Comparison of ENCODE assay signal across 1 cellular context in the genomic region with DNA sequence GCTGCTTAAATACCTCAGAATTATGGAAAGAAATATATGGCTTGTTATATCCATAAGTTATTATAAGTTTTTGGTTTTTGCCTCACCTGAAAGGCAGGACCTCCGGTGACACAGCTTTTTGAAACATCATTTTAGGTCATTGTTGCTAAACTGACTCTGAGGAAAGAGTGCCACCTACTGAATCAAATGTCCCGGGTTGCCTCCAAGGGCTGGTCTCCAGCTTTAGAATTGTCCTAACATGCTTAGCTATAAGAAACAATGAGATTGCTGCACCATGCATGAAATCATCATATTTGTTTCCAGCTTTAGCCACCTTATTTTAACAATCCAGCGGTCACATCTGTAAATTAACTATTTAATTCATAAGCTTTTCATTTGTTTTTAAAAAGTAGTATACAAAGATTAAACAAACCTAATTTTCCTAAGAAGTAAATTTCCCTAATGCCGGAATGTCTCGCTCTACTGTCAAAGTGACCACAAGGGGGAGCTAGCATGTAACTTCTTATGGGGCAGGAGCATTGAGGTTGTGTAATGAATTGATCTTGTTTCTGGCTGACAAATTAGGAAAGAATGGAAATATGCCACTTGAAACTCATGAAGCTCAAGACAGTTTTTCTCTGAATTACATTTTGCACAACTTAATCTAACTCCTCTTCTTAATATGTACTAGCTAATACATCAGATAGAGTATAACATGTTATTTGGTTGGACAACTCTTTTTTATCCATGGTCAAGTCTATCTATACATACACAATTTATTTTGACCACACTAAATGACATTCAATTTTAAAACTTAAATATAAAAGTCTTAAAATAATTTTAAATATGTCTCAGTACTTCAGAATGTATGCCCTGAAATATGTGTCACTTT.
TF ChIP-seq lines count a peak whose summit lies in the region.

No MANE protein-coding gene starts in this region.

TF ChIP-seq in HepG2, 621 proteins besides CTCF, POLR2A, EP300 and RAD21 (continued from another document):
- TF ChIP-seq, protein P1, sequence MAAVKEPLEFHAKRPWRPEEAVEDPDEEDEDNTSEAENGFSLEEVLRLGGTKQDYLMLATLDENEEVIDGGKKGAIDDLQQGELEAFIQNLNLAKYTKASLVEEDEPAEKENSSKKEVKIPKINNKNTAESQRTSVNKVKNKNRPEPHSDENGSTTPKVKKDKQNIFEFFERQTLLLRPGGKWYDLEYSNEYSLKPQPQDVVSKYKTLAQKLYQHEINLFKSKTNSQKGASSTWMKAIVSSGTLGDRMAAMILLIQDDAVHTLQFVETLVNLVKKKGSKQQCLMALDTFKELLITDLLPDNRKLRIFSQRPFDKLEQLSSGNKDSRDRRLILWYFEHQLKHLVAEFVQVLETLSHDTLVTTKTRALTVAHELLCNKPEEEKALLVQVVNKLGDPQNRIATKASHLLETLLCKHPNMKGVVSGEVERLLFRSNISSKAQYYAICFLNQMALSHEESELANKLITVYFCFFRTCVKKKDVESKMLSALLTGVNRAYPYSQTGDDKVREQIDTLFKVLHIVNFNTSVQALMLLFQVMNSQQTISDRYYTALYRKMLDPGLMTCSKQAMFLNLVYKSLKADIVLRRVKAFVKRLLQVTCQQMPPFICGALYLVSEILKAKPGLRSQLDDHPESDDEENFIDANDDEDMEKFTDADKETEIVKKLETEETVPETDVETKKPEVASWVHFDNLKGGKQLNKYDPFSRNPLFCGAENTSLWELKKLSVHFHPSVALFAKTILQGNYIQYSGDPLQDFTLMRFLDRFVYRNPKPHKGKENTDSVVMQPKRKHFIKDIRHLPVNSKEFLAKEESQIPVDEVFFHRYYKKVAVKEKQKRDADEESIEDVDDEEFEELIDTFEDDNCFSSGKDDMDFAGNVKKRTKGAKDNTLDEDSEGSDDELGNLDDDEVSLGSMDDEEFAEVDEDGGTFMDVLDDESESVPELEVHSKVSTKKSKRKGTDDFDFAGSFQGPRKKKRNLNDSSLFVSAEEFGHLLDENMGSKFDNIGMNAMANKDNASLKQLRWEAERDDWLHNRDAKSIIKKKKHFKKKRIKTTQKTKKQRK (IDR thresholded peaks at IDR 0.05; ENCODE audit: low read length): no peak
- no peak for TF ChIP-seq ZBTB20 (CRISPR knock-in tag; IDR thresholded peaks at IDR 0.05; ENCODE audit: borderline replicate concordance, low read depth)
- no peak for TF ChIP-seq ELF4 (CRISPR knock-in tag; IDR thresholded peaks at IDR 0.05; ENCODE audit: borderline replicate concordance)
- TF ChIP-seq GABPB1 (CRISPR knock-in tag; IDR thresholded peaks at IDR 0.05): no peak
- TF ChIP-seq CENPX (CRISPR knock-in tag; IDR thresholded peaks at IDR 0.05): no peak
- no peak for TF ChIP-seq MYC (CRISPR knock-in tag; IDR thresholded peaks at IDR 0.05; ENCODE audit: borderline replicate concordance)
- TF ChIP-seq HES4 (CRISPR knock-in tag; IDR thresholded peaks at IDR 0.05; ENCODE audit: borderline replicate concordance): no peak
- TF ChIP-seq ZBTB46 (CRISPR knock-in tag; IDR thresholded peaks at IDR 0.05; ENCODE audit: borderline replicate concordance): no peak
- no peak for TF ChIP-seq CBX5 (CRISPR knock-in tag; IDR thresholded peaks at IDR 0.05; ENCODE audit: borderline replicate concordance)
- no peak for TF ChIP-seq FIP1L1 (IDR thresholded peaks at IDR 0.05; ENCODE audit: borderline replicate concordance, insufficient read depth, low read depth, low read length)
- TF ChIP-seq, protein P2, sequence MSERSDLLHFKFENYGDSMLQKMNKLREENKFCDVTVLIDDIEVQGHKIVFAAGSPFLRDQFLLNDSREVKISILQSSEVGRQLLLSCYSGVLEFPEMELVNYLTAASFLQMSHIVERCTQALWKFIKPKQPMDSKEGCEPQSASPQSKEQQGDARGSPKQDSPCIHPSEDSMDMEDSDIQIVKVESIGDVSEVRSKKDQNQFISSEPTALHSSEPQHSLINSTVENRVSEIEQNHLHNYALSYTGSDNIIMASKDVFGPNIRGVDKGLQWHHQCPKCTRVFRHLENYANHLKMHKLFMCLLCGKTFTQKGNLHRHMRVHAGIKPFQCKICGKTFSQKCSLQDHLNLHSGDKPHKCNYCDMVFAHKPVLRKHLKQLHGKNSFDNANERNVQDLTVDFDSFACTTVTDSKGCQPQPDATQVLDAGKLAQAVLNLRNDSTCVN (CRISPR knock-in tag; IDR thresholded peaks at IDR 0.05; ENCODE audit: borderline replicate concordance): no peak
- TF ChIP-seq TEF (CRISPR knock-in tag; IDR thresholded peaks at IDR 0.05): 0 out of 2 replicates have a peak, but pooled peaks have one; percentile 40
- peak; percentile 63; the same call in 1 of the 2 replicates for TF ChIP-seq CEBPB (IDR thresholded peaks at IDR 0.05; ENCODE audit: borderline replicate concordance, low read depth, low read length)
